ENCODE assay signal across 8 cellular contexts in genomic region chr10:79116801-79117723, GRCh38. TPM values are rescaled to one million over a fixed set of nuclear protein-coding genes. Genes with fewer than 3 reads are reported as not detected.
A peak's percentile ranks its signal among the peaks of the same experiment; 100 is the strongest.
DNase-seq lines count a peak whose midpoint lies in the region; ATAC-seq and TF ChIP-seq lines count a peak whose summit lies in the region.

No MANE protein-coding gene starts in this region.

- H3K4me1 Mint-ChIP-seq in effector memory CD8-positive, alpha-beta T cell (ENCODE audit: low read depth in 2 of 2), result peaks cover 30 to 51% of the 10 kb centered on the region in 2 donors

- H3K4me1 ChIP-seq in sigmoid colon, result peaks cover 0 to 91% (median 74%) of the 10 kb centered on the region in 4 donors

- H3K36me3 ChIP-seq in sigmoid colon, result peaks cover 0 to 32% (median 25%) of the 10 kb centered on the region in 4 donors

- no peak overlapping the region for H3K4me3 ChIP-seq in sigmoid colon

- peak overlapping the region; percentile 8 to 94 (median 83) for H3K27ac ChIP-seq in sigmoid colon

- H3K27me3 Mint-ChIP-seq in effector memory CD8-positive, alpha-beta T cell, result no peaks in the 10 kb centered on the region

- TF ChIP-seq EP300 in sigmoid colon (IDR thresholded peaks at IDR 0.05), result no peak

- peak overlapping the region; percentile 50 to 78 for H3K27ac Mint-ChIP-seq in effector memory CD8-positive, alpha-beta T cell

- no peaks in the 10 kb centered on the region for H3K27me3 ChIP-seq in sigmoid colon

- WGBS in sigmoid colon, 2 donors, result 62 to 68% methylated on average over 12 of the region's 12 CpGs

- TF ChIP-seq CTCF in sigmoid colon (IDR thresholded peaks at IDR 0.05), result no peak

- ATAC-seq in HG03039 (IDR thresholded peaks at IDR 0.05; ENCODE audit: unreplicated experiment), result peak; percentile 44
- no peak for ATAC-seq in effector memory CD8-positive, alpha-beta T cell (replicated peaks)
- no peak for ATAC-seq in stimulated activated naive CD8-positive, alpha-beta T cell treated with anti-CD3 and anti-CD28 coated beads, Interleukin-15, Interleukin-2, amounts not matched to agents 100 U/mL and 50 U/mL, for 24 hours

- TF ChIP-seq POLR2A in sigmoid colon (IDR thresholded peaks at IDR 0.05), result no peak

- peak overlapping the region in 1 of 2 donors; percentile 53 for H3K4me3 Mint-ChIP-seq in effector memory CD8-positive, alpha-beta T cell

- no peaks in the 10 kb centered on the region for H3K9me3 Mint-ChIP-seq in effector memory CD8-positive, alpha-beta T cell

- DNase-seq in NCI-H748 (lab: John Stamatoyannopoulos, UW; ENCODE audit: unreplicated experiment), result peak; percentile 23
- DNase-seq in NCI-H748 treated with DMSO at 0.1 percent for 48 hours (lab: John Stamatoyannopoulos, UW), result no peak
- no peak for DNase-seq in effector memory CD8-positive, alpha-beta T cell
- peak; percentile 86 for DNase-seq in sigmoid colon
- no peak for DNase-seq in mesenteric fat pad (ENCODE audit: low spot score)
- DNase-seq in activated naive CD4-positive, alpha-beta T cell (lab: John Stamatoyannopoulos, UW), result no peak
- no peak for DNase-seq in stimulated activated naive CD8-positive, alpha-beta T cell treated with anti-CD3 and anti-CD28 coated beads, Interleukin-15, Interleukin-2, amounts not matched to agents 100 U/mL and 50 U/mL, for 24 hours

- H3K9me3 ChIP-seq in sigmoid colon, result no peaks in the 10 kb centered on the region

- no peaks in the 10 kb centered on the region for H3K36me3 Mint-ChIP-seq in effector memory CD8-positive, alpha-beta T cell (ENCODE audit: insufficient read depth)

- intact Hi-C loops in sigmoid colon (cut with DNase I), result no loop called here

RNA-seq across cellular contexts. Expression of gene ZMIZ1, which starts 48.3 kb away (rescaled TPM):
- total RNA-seq in sigmoid colon, result 10 to 100 TPM; 26.5 to 49.3 (median 37.5) TPM
- polyA plus RNA-seq in sigmoid colon, result 10 to 100 TPM; 17.4 to 31.5 (median 25.4) TPM
- 81.1 TPM for total RNA-seq in mesenteric fat pad

Comparison
In these comparisons a context has a peak if more than half of its experiments do, and no peak if none do; other contexts are left out.
1. DNase-seq: peak in NCI-H748 (single experiment) and sigmoid colon (single experiment); none in NCI-H748 treated with DMSO at 0.1 percent for 48 hours (single experiment), effector memory CD8-positive, alpha-beta T cell (0 of 3), mesenteric fat pad (single experiment), activated naive CD4-positive, alpha-beta T cell (0 of 4) and stimulated activated naive CD8-positive, alpha-beta T cell treated with anti-CD3 and anti-CD28 coated beads, Interleukin-15, Interleukin-2, amounts not matched to agents 100 U/mL and 50 U/mL, for 24 hours (single experiment).